In the genomic region with DNA sequence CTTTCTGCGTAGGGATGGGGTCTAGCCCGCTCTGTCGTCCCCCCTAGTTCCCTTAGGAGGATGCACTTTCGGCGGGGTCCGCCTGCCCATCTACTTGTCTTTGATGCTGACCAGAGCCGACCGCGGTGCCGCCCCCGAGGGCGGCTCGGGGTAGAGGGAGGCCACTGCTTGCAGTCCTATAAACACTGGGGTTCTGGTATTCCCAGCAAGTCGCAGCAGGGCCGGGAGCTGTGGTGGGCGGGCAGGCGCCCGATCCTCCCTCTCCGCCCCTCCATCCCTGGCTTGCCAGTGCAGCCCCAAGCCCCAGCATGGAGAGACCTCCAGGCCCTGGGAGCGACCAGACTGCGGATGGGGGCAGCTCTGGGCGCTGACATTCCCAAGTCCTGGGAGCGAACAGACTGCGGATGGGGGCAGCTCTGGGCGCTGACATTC, we compare ENCODE assay signal across 8 cellular contexts. TPM values are rescaled to one million over a fixed set of nuclear protein-coding genes. Genes with fewer than 3 reads are reported as not detected.
DNase-seq lines count a peak whose midpoint lies in the region; ATAC-seq and TF ChIP-seq lines count a peak whose summit lies in the region.

No MANE protein-coding gene starts in this region.

- H3K4me3 ChIP-seq in tibial nerve: peak overlapping the region; percentile 63 to 92 (median 82)

- H3K36me3 Mint-ChIP-seq in stimulated activated naive CD8-positive, alpha-beta T cell treated with anti-CD3 and anti-CD28 coated beads, Interleukin-15, Interleukin-2, amounts not matched to agents 100 ng/mL and 50 ng/mL, for 24 hours (ENCODE audit: low read depth): no peaks in the 10 kb centered on the region

- H3K27me3 ChIP-seq in tibial nerve: no peaks in the 10 kb centered on the region

- no peak for TF ChIP-seq EP300 in tibial nerve (IDR thresholded peaks at IDR 0.05)

- H3K36me3 ChIP-seq in tibial nerve: peaks cover 0 to 12% (median 0%) of the 10 kb centered on the region in 3 donors

- TF ChIP-seq POLR2A in tibial nerve (IDR thresholded peaks at IDR 0.05): no peak

- H3K4me1 Mint-ChIP-seq in stimulated activated naive CD8-positive, alpha-beta T cell treated with anti-CD3 and anti-CD28 coated beads, Interleukin-15, Interleukin-2, amounts not matched to agents 100 ng/mL and 50 ng/mL, for 24 hours (ENCODE audit: low read depth): peaks cover 32% of the 10 kb centered on the region

- H3K27ac ChIP-seq in angular gyrus (ENCODE audit: low read depth, low read length): peak overlapping the region; percentile 74
- H3K27ac ChIP-seq in tibial nerve: peak overlapping the region; percentile 51 to 88 (median 86)

- no peak overlapping the region for H3K27ac Mint-ChIP-seq in stimulated activated naive CD8-positive, alpha-beta T cell treated with anti-CD3 and anti-CD28 coated beads, Interleukin-15, Interleukin-2, amounts not matched to agents 100 ng/mL and 50 ng/mL, for 24 hours

- no peak for DNase-seq in stimulated activated naive CD8-positive, alpha-beta T cell treated with anti-CD3 and anti-CD28 coated beads, Interleukin-15, Interleukin-2, amounts not matched to agents 100 U/mL and 50 U/mL, for 24 hours
- DNase-seq in left kidney (ENCODE audit: low read depth, low spot score) (peak; percentile 55), tibial nerve (ENCODE audit: low spot score in 2 of 2) (no peak), COR-L47 (lab: John Stamatoyannopoulos, UW) (no peak), Kasumi-1 (lab: John Stamatoyannopoulos, UW) (no peak)

- H3K4me1 ChIP-seq in tibial nerve: peaks cover 0 to 79% (median 44%) of the 10 kb centered on the region in 4 donors

- no peaks in the 10 kb centered on the region for H3K9me3 Mint-ChIP-seq in stimulated activated naive CD8-positive, alpha-beta T cell treated with anti-CD3 and anti-CD28 coated beads, Interleukin-15, Interleukin-2, amounts not matched to agents 100 ng/mL and 50 ng/mL, for 24 hours

- WGBS in tibial nerve, 2 donors: 4 to 7% methylated on average over 13 to 25 of the region's 25 CpGs

- H3K27me3 Mint-ChIP-seq in stimulated activated naive CD8-positive, alpha-beta T cell treated with anti-CD3 and anti-CD28 coated beads, Interleukin-15, Interleukin-2, amounts not matched to agents 100 ng/mL and 50 ng/mL, for 24 hours: peaks cover 3% of the 10 kb centered on the region

- no peak for ATAC-seq in stimulated activated naive CD8-positive, alpha-beta T cell treated with anti-CD3 and anti-CD28 coated beads, Interleukin-15, Interleukin-2, amounts not matched to agents 100 U/mL and 50 U/mL, for 24 hours
- ATAC-seq in GM19452 (IDR thresholded peaks at IDR 0.05; ENCODE audit: unreplicated experiment): no peak

- peak overlapping the region; percentile 80 for H3K4me3 Mint-ChIP-seq in stimulated activated naive CD8-positive, alpha-beta T cell treated with anti-CD3 and anti-CD28 coated beads, Interleukin-15, Interleukin-2, amounts not matched to agents 100 ng/mL and 50 ng/mL, for 24 hours

- no peaks in the 10 kb centered on the region for H3K9me3 ChIP-seq in tibial nerve

- TF ChIP-seq CTCF in tibial nerve (IDR thresholded peaks at IDR 0.05): no peak

RNA-seq across cellular contexts. Expression of a gene that starts 0.8 kb away (rescaled TPM):
- total RNA-seq in tibial nerve: 100 to 1,000 TPM in 1 of 4 donors, 10 to 100 TPM in 3; 43.1 to 104 (median 59.0) TPM

RNA-seq across cellular contexts. Expression of a gene that starts 31.8 kb away (rescaled TPM):
- total RNA-seq in tibial nerve: 10 to 100 TPM; 27.5 to 48.1 (median 37.8) TPM

RNA-seq across cellular contexts. Expression of a gene that starts 32.0 kb away (rescaled TPM):
- 1 to 10 TPM; 1.4 to 6.9 (median 4.9) TPM for total RNA-seq in tibial nerve

RNA-seq across cellular contexts. Expression of a gene that starts 47.4 kb away (rescaled TPM):
- total RNA-seq in tibial nerve: under 1 TPM in 1 of 4 donors, not detected in 3; 0.60 TPM
